24 cellular contexts compared by ENCODE assay signal in genomic region chr15:74214324-74215021, GRCh38. TPM values are rescaled to one million over a fixed set of nuclear protein-coding genes. Genes with fewer than 3 reads are reported as not detected.
DNase-seq lines count a peak whose midpoint lies in the region; TF ChIP-seq lines count a peak whose summit lies in the region.
"Had no signal": no experiment of that assay in that cellular context is flagged by ENCODE, and none has a peak within 500 bp of the region (broad histone marks: within the 10 kb centered on the region; RNA-seq: fewer than 3 reads in every experiment).

No MANE protein-coding gene starts in this region.

- H3K9me3 ChIP-seq in BLaER1 treated with 17β-estradiol and CSF1 and Interleukin-3, amounts not matched to agents 10 nM and 100 nM (replicated peaks in 1 of 11): no peaks in the 10 kb centered on the region
- no peaks in the 10 kb centered on the region for H3K9me3 ChIP-seq in KOPT-K1 (ENCODE audit: insufficient read depth, low read length, poor library complexity, severe bottlenecking)
- H3K9me3 ChIP-seq: body of pancreas, suprapubic skin, uterus had no signal

- no peaks in the 10 kb centered on the region for H3K36me3 ChIP-seq in BLaER1 treated with 17β-estradiol and CSF1 and Interleukin-3, amounts not matched to agents 10 nM and 100 nM
- no peaks in the 10 kb centered on the region for H3K36me3 ChIP-seq in KOPT-K1 (ENCODE audit: insufficient read depth, low read length)
- H3K36me3 ChIP-seq: suprapubic skin, uterus had no signal

- H3K36me3 Mint-ChIP-seq in brain (no peaks in the 10 kb centered on the region), nephron progenitor cell (ENCODE audit: low read depth) (peaks cover 6% of the 10 kb centered on the region)
- H3K36me3 Mint-ChIP-seq: CD4-positive, CD25-positive, alpha-beta regulatory T cell had no signal

- peak overlapping the region in 1 of 11 experiments; percentile 50; a peak in 2 of 22 replicates for H3K9ac ChIP-seq in BLaER1 treated with 17β-estradiol and CSF1 and Interleukin-3, amounts not matched to agents 10 nM and 100 nM

- H3K9me3 Mint-ChIP-seq in brain (peaks cover 0 to 4% (median 0%) of the 10 kb centered on the region in 5 experiments), nephron progenitor cell (no peaks in the 10 kb centered on the region)
- H3K9me3 Mint-ChIP-seq: activated CD4-positive, alpha-beta memory T cell treated with anti-CD3 and anti-CD28 coated beads, Interleukin-2, amount 10 ng/mL, durations not matched to agents 7 days and 5 days; activated naive CD8-positive, alpha-beta T cell treated with anti-CD3 and anti-CD28 coated beads, Interleukin-2, amount 50 U/mL, for 24 hours; memory B cell had no signal

- H3K4me3 Mint-ChIP-seq in brain: peak overlapping the region in 4 of 5 experiments; percentile 0 to 36 (median 0)
- H3K4me3 Mint-ChIP-seq in nephron progenitor cell: peak overlapping the region; percentile 43
- H3K4me3 Mint-ChIP-seq: activated B cell treated with CpG ODN at 0.5 μM for 24 hours; activated CD4-positive, alpha-beta memory T cell treated with anti-CD3 and anti-CD28 coated beads, Interleukin-2, amount 10 ng/mL, durations not matched to agents 7 days and 5 days; activated naive CD8-positive, alpha-beta T cell treated with anti-CD3 and anti-CD28 coated beads, Interleukin-2, amount 50 U/mL, for 24 hours; memory B cell; naive thymus-derived CD4-positive, alpha-beta T cell had no signal

- TF ChIP-seq CTCF in brain (conservative IDR thresholded peaks at IDR 0.05) (no peak), nephron progenitor cell (IDR thresholded peaks at IDR 0.05) (no peak)

- H3K27me3 ChIP-seq in BLaER1 treated with 17β-estradiol and CSF1 and Interleukin-3, amounts not matched to agents 10 nM and 100 nM: no peaks in the 10 kb centered on the region
- H3K27me3 ChIP-seq: body of pancreas, uterus had no signal

- H3K4me1 Mint-ChIP-seq in brain (peaks cover 75% of the 10 kb centered on the region), nephron progenitor cell (peaks cover 87% of the 10 kb centered on the region)
- H3K4me1 Mint-ChIP-seq: activated B cell treated with CpG ODN at 0.5 μM for 24 hours; activated CD4-positive, alpha-beta memory T cell treated with anti-CD3 and anti-CD28 coated beads, Interleukin-2, amount 10 ng/mL, durations not matched to agents 7 days and 5 days; activated naive CD8-positive, alpha-beta T cell treated with anti-CD3 and anti-CD28 coated beads, Interleukin-2, amount 50 U/mL, for 24 hours; CD4-positive, CD25-positive, alpha-beta regulatory T cell; memory B cell had no signal

- H3K27me3 Mint-ChIP-seq in brain (no peaks in the 10 kb centered on the region), nephron progenitor cell (ENCODE audit: low read depth, poor library complexity) (no peaks in the 10 kb centered on the region)

- peak overlapping the region in 10 of 11 experiments; percentile 16 to 81 (median 58); a peak in 18 of 22 replicates for H3K4me2 ChIP-seq in BLaER1 treated with 17β-estradiol and CSF1 and Interleukin-3, amounts not matched to agents 10 nM and 100 nM

- peaks cover 8 to 33% (median 22%) of the 10 kb centered on the region in 10 experiments; a peak in 18 of 20 replicates for H3K4me1 ChIP-seq in BLaER1 treated with 17β-estradiol and CSF1 and Interleukin-3, amounts not matched to agents 10 nM and 100 nM
- H3K4me1 ChIP-seq: suprapubic skin, uterus had no signal

- DNase-seq in nephron progenitor cell (no peak), NOMO-1 (lab: John Stamatoyannopoulos, UW; ENCODE audit: unreplicated experiment in 2 of 2) (no peak), OCI-M2 (lab: John Stamatoyannopoulos, UW; ENCODE audit: unreplicated experiment) (no peak), NCI-H1417 treated with DMSO at 0.1 percent for 48 hours (lab: John Stamatoyannopoulos, UW) (no peak), T-helper 2 cell (no peak)
- DNase-seq: activated B cell treated with CpG ODN at 0.5 μM for 24 hours; activated CD4-positive, alpha-beta memory T cell treated with anti-CD3 and anti-CD28 coated beads, Interleukin-2, amount 10 ng/mL, durations not matched to agents 7 days and 5 days; activated effector memory CD4-positive, alpha-beta T cell treated with Interleukin-2 at 50 U/mL for 16 hours; activated naive CD8-positive, alpha-beta T cell treated with anti-CD3 and anti-CD28 coated beads, Interleukin-2, amount 50 U/mL, for 24 hours; body of pancreas; CD4-positive, CD25-positive, alpha-beta regulatory T cell; glutamatergic neuron; left colon; naive thymus-derived CD4-positive, alpha-beta T cell; NCI-H187; NCI-H345; posterior cingulate gyrus; T1000; uterus had no signal

- H3K27ac Mint-ChIP-seq in brain (peak overlapping the region; percentile 78 to 95 (median 92)), nephron progenitor cell (peak overlapping the region; percentile 47)
- H3K27ac Mint-ChIP-seq: activated B cell treated with CpG ODN at 0.5 μM for 24 hours; activated CD4-positive, alpha-beta memory T cell treated with anti-CD3 and anti-CD28 coated beads, Interleukin-2, amount 10 ng/mL, durations not matched to agents 7 days and 5 days; activated naive CD8-positive, alpha-beta T cell treated with anti-CD3 and anti-CD28 coated beads, Interleukin-2, amount 50 U/mL, for 24 hours; CD4-positive, CD25-positive, alpha-beta regulatory T cell; memory B cell; naive thymus-derived CD4-positive, alpha-beta T cell had no signal

- no peak overlapping the region for H3K4me3 ChIP-seq in BLaER1 treated with 17β-estradiol and CSF1 and Interleukin-3, amounts not matched to agents 10 nM and 100 nM
- H3K4me3 ChIP-seq: body of pancreas, suprapubic skin, uterus had no signal

- 0 out of 22 replicates have a peak, but pooled peaks cover 0 to 10% (median 0%) of the 10 kb centered on the region in 11 experiments for H4K20me1 ChIP-seq in BLaER1 treated with 17β-estradiol and CSF1 and Interleukin-3, amounts not matched to agents 10 nM and 100 nM

- H3K27ac ChIP-seq in BLaER1 treated with 17β-estradiol and CSF1 and Interleukin-3, amounts not matched to agents 10 nM and 100 nM: peak overlapping the region in 4 of 11 experiments; percentile 12 to 43 (median 20); a peak in 6 of 22 replicates
- peak overlapping the region; percentile 34 for H3K27ac ChIP-seq in KOPT-K1 (ENCODE audit: low read depth, low read length, poor library complexity, severe bottlenecking)
- H3K27ac ChIP-seq: body of pancreas, suprapubic skin, uterus had no signal

RNA-seq across cellular contexts. Expression of gene STRA6, which starts 11.9 kb away (rescaled TPM):
- polyA plus RNA-seq in brain (ENCODE audit: insufficient read depth, low read depth, low replicate concordance): 1.1 TPM
- polyA plus RNA-seq: CD4-positive, CD25-positive, alpha-beta regulatory T cell; naive thymus-derived CD4-positive, alpha-beta T cell had no signal

RNA-seq across cellular contexts. Expression of gene CCDC33, which starts 21.7 kb away (rescaled TPM):
- 0.46 TPM for polyA plus RNA-seq in brain (ENCODE audit: insufficient read depth, low read depth, low replicate concordance)
- polyA plus RNA-seq: CD4-positive, CD25-positive, alpha-beta regulatory T cell; naive thymus-derived CD4-positive, alpha-beta T cell had no signal

RNA-seq across cellular contexts. Expression of gene ISLR, which starts 41.0 kb away (rescaled TPM):
- polyA plus RNA-seq in brain (ENCODE audit: insufficient read depth, low read depth, low replicate concordance): 13.7 TPM
- polyA plus RNA-seq: CD4-positive, CD25-positive, alpha-beta regulatory T cell; naive thymus-derived CD4-positive, alpha-beta T cell had no signal
